In the genomic region with DNA sequence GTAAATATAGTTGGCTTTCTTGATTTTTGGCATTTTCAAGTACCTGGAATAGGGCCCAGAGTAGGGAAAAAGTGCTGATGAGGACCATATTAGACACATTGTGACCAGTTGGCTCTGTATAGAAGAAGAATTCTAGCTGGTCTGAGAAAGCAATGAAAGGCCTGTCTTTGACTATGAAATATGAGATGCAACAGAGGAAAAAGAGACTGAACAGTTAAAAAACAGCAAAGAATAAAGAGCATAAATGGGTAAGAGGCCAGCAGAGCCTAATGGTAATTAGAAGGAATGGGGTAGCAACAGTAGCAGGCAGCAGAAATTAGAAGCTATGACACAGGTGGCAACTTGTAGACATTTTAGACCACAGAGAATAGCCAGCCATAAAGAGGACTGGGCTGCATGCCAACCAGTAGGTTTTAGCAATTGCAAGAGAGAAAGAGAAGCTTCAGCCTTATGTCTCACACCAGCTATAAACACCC, we compare ENCODE assay signal across 9 cellular contexts.
DNase-seq lines count a peak whose midpoint lies in the region; ATAC-seq and TF ChIP-seq lines count a peak whose summit lies in the region.
"Had no signal": no experiment of that assay in that cellular context is flagged by ENCODE, and none has a peak within 500 bp of the region (broad histone marks: within the 10 kb centered on the region; RNA-seq: fewer than 3 reads in every experiment).

No MANE protein-coding gene starts in this region.

- H3K4me3 ChIP-seq in fibroblast of pulmonary artery (replicated peaks; ENCODE audit: low read depth, low read length) (no peak overlapping the region), endodermal cell (ENCODE audit: low read length) (no peak overlapping the region), spleen (no peak overlapping the region)

- H3K36me3 ChIP-seq in endodermal cell (ENCODE audit: control insufficient read depth, insufficient read depth, low read length) (no peaks in the 10 kb centered on the region), spleen (peaks cover 0 to 12% (median 0%) of the 10 kb centered on the region in 6 donors)

- no peak overlapping the region for H3K27ac Mint-ChIP-seq in endodermal cell

- H3K4me3 Mint-ChIP-seq in endodermal cell: no peak overlapping the region

- ATAC-seq in GM18511 (IDR thresholded peaks at IDR 0.05; ENCODE audit: unreplicated experiment): peak; percentile 91
- peak; percentile 66 for ATAC-seq in HG03571 (IDR thresholded peaks at IDR 0.05; ENCODE audit: unreplicated experiment)
- ATAC-seq: HCT116 had no signal

- no peaks in the 10 kb centered on the region for H3K27me3 Mint-ChIP-seq in endodermal cell (ENCODE audit: insufficient read depth)

- DNase-seq in NCI-H524 treated with DMSO at 0.1 percent for 48 hours (lab: John Stamatoyannopoulos, UW): peak; percentile 88
- DNase-seq in fibroblast of pulmonary artery (ENCODE audit: low read depth): peak; percentile 39
- DNase-seq in endodermal cell: no peak
- DNase-seq in GM19238 (ENCODE audit: insufficient read length, low spot score): no peak
- no peak for DNase-seq in spleen
- DNase-seq in activated CD4-positive, alpha-beta T cell treated with anti-CD3 and anti-CD28 coated beads for 1 hour: no peak

- H3K27me3 ChIP-seq in endodermal cell (ENCODE audit: control insufficient read depth, insufficient read depth, low read length, poor library complexity, severe bottlenecking): no peaks in the 10 kb centered on the region
- no peaks in the 10 kb centered on the region for H3K27me3 ChIP-seq in spleen (replicated peaks in 1 of 7)

- TF ChIP-seq POLR2A in spleen (IDR thresholded peaks at IDR 0.05): no peak

- H3K27ac ChIP-seq in endodermal cell (ENCODE audit: low read depth, low read length) (no peak overlapping the region), spleen (no peak overlapping the region)

- H3K9ac ChIP-seq in endodermal cell (ENCODE audit: extremely low read depth, low read length, poor library complexity, severe bottlenecking): no peak overlapping the region

- intact Hi-C loops in spleen (cut with DNase I; ENCODE audit: low total_unique reads): no loop called here

- no peaks in the 10 kb centered on the region for H3K36me3 Mint-ChIP-seq in endodermal cell (ENCODE audit: low read depth)

- no peaks in the 10 kb centered on the region for H3K9me3 ChIP-seq in endodermal cell (ENCODE audit: control insufficient read depth, low read length)
- peaks cover 0 to 10% (median 0%) of the 10 kb centered on the region in 8 donors for H3K9me3 ChIP-seq in spleen

- TF ChIP-seq CTCF in fibroblast of pulmonary artery (IDR thresholded peaks at IDR 0.05; ENCODE audit: low read length, missing control alignments) (no peak), endodermal cell (conservative IDR thresholded peaks at IDR 0.05) (no peak), spleen (IDR thresholded peaks at IDR 0.05 in 8 of 11, conservative IDR thresholded peaks at IDR 0.05 in 3 of 11) (no peak)

- H3K4me1 ChIP-seq in endodermal cell (ENCODE audit: control insufficient read depth, insufficient read depth, low read length): peaks cover 3% of the 10 kb centered on the region
- H3K4me1 ChIP-seq in spleen: peaks cover 0 to 7% (median 0%) of the 10 kb centered on the region in 6 donors

- no peaks in the 10 kb centered on the region for H3K9me3 Mint-ChIP-seq in endodermal cell

- no peaks in the 10 kb centered on the region for H3K4me1 Mint-ChIP-seq in endodermal cell

Comparison
In these comparisons a context has a peak if more than half of its experiments do, and no peak if none do; other contexts are left out.
1. DNase-seq: peak in NCI-H524 treated with DMSO at 0.1 percent for 48 hours (single experiment) and fibroblast of pulmonary artery (single experiment); none in endodermal cell (single experiment), GM19238 (single experiment), spleen (single experiment) and activated CD4-positive, alpha-beta T cell treated with anti-CD3 and anti-CD28 coated beads for 1 hour (single experiment).